Comparison of ENCODE assay signal across 19 cellular contexts in the genomic region with DNA sequence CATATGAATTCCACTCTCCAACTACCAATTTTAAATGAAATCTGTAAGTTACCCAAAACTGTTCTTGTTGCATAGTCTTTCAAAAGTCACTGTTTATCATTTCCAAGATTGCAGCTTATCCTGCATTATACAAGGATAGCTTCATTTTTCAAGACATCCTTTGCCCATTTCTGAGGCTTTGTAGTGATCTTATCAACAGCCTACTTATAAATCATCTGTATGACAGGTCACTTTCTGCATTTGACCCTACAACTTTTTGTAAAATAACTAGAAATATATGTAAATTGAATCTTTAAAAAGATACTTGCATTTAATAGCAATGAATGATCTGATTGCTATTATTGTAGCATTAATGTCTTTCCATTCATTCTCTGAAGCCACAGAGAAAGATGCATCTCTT.
DNase-seq lines count a peak whose midpoint lies in the region; ATAC-seq, FAIRE-seq and TF ChIP-seq lines count a peak whose summit lies in the region.
"Had no signal": no experiment of that assay in that cellular context is flagged by ENCODE, and none has a peak within 500 bp of the region (broad histone marks: within the 10 kb centered on the region; RNA-seq: fewer than 3 reads in every experiment).

No MANE protein-coding gene starts in this region.

- no peak for TF ChIP-seq POLR2A in HCT116 (IDR thresholded peaks at IDR 0.05; ENCODE audit: borderline replicate concordance, extremely low read depth, insufficient read depth, insufficient read length)
- TF ChIP-seq POLR2A in K562 (conservative IDR thresholded peaks at IDR 0.05) = no peak

- no peak for ATAC-seq in HCT116
- no peak for ATAC-seq in K562
- ATAC-seq in HG02759 (IDR thresholded peaks at IDR 0.05; ENCODE audit: unreplicated experiment) = no peak
- ATAC-seq in GM18868 (IDR thresholded peaks at IDR 0.05; ENCODE audit: unreplicated experiment) = no peak
- ATAC-seq: CD8-positive, alpha-beta T cell; GM23338 had no signal

- peak overlapping the region; percentile 2; the same call in 1 of the 2 replicates for H3K27ac ChIP-seq in HCT116 (ENCODE audit: low read depth, low read length)
- H3K27ac ChIP-seq in K562 (ENCODE audit: extremely low read depth, low read depth, low read length) = no peak overlapping the region
- H3K27ac ChIP-seq in small intestine (ENCODE audit: low read depth in 1 of 2, low read length in 1 of 2) = no peak overlapping the region
- H3K27ac ChIP-seq: 22Rv1; BLaER1 treated with 17β-estradiol and CSF1 and Interleukin-3, amounts not matched to agents 10 nM and 100 nM; KMS-11 had no signal

- H3K4me1 ChIP-seq in HCT116 (ENCODE audit: control insufficient read depth in 1 of 2, insufficient read depth in 2 of 2, low read length in 2 of 2) (peaks cover 36 to 93% of the 10 kb centered on the region in 2 experiments), K562 (replicated peaks in 1 of 2; ENCODE audit: control insufficient read depth in 2 of 2, insufficient read depth in 2 of 2, low read length in 2 of 2) (no peaks in the 10 kb centered on the region; a peak in 1 of 5 replicates), small intestine (ENCODE audit: control insufficient read depth in 2 of 2, insufficient read depth in 1 of 2, low read depth in 1 of 2, low read length in 1 of 2) (no peaks in the 10 kb centered on the region)
- H3K4me1 ChIP-seq: BLaER1 treated with 17β-estradiol and CSF1 and Interleukin-3, amounts not matched to agents 10 nM and 100 nM had no signal

- peaks cover 4% of the 10 kb centered on the region; the same call in 1 of the 2 replicates for H3K79me2 ChIP-seq in HCT116 (ENCODE audit: insufficient read depth, low read length)
- no peaks in the 10 kb centered on the region for H3K79me2 ChIP-seq in K562 (ENCODE audit: control insufficient read depth, insufficient read depth, low read length)

- RAD21 ChIA-PET in HCT116 (lab: Charles Lee; ENCODE audit: low non-redundant PET in 1 of 2, low total read pairs in 2 of 2, uncharacterized antibody in 2 of 2, unreplicated experiment in 2 of 2) = no interaction called here

- H2AFZ ChIP-seq in HCT116 (ENCODE audit: low read depth, low read length, poor library complexity, severe bottlenecking) (no peak overlapping the region), K562 (ENCODE audit: low read depth, low read length) (no peak overlapping the region)
- H2AFZ ChIP-seq: GM23338 had no signal

- H4K20me1 ChIP-seq in HCT116 (ENCODE audit: insufficient read depth) (no peaks in the 10 kb centered on the region), K562 (replicated peaks; ENCODE audit: control insufficient read depth, insufficient read depth, low read length) (no peaks in the 10 kb centered on the region)
- H4K20me1 ChIP-seq: BLaER1 treated with 17β-estradiol and CSF1 and Interleukin-3, amounts not matched to agents 10 nM and 100 nM had no signal

- H3K4me2 ChIP-seq in HCT116 (ENCODE audit: low read length) (peak overlapping the region; percentile 16; the same call in 1 of the 2 replicates), K562 (ENCODE audit: insufficient read depth, low read length) (no peak overlapping the region)
- H3K4me2 ChIP-seq: BLaER1 treated with 17β-estradiol and CSF1 and Interleukin-3, amounts not matched to agents 10 nM and 100 nM; GM23338; KMS-11 had no signal

- BruUV-seq in HCT116 (replicated peaks; lab: Mats Ljungman, UMichigan) (no TSS peak), K562 (replicated peaks; lab: Mats Ljungman, UMichigan) (no TSS peak)

- POLR2A ChIA-PET in HCT116 (lab: Charles Lee) = no interaction called here
- POLR2A ChIA-PET in K562 (lab: Yijun Ruan, JAX) = no interaction called here

- CTCF ChIA-PET in HCT116 (lab: Charles Lee) (no interaction called here), K562 (lab: Yijun Ruan, JAX; ENCODE audit: low intra/inter-chr PET ratio) (no interaction called here)

- no peaks in the 10 kb centered on the region for H3K9me2 ChIP-seq in HCT116 (ENCODE audit: insufficient read depth)

- no peak for TF ChIP-seq RAD21 in HCT116 (IDR thresholded peaks at IDR 0.05; ENCODE audit: low read depth)
- no peak for TF ChIP-seq RAD21 in K562 (CRISPR knock-in tag; conservative IDR thresholded peaks at IDR 0.05 in 1 of 2, IDR thresholded peaks at IDR 0.05 in 1 of 2)

- in situ Hi-C loops in K562 (cut with MboI) = no loop called here

- FAIRE-seq in A204.1 (lab: Jason Lieb, UNC) = peak; percentile 44
- FAIRE-seq in K562 (lab: Jason Lieb, UNC) = no peak
- FAIRE-seq in small intestine (lab: Jason Lieb, UNC) = peak; percentile 51
- FAIRE-seq: G401.6, GM12892, GM18507, H54 had no signal

- H3K36me3 ChIP-seq in HCT116 (ENCODE audit: control insufficient read depth in 1 of 2, insufficient read depth in 2 of 2, low read length in 2 of 2) (peaks cover 0 to 8% of the 10 kb centered on the region in 2 experiments; a peak in 1 of 4 replicates), K562 (ENCODE audit: control insufficient read depth, insufficient read depth, low read length) (no peaks in the 10 kb centered on the region), small intestine (ENCODE audit: control insufficient read depth in 2 of 2, insufficient read depth in 2 of 2, low read length in 2 of 2) (peaks cover 0 to 2% of the 10 kb centered on the region in 2 donors)

- H3K4me3 ChIP-seq in HCT116 (replicated peaks in 1 of 2; ENCODE audit: low read depth in 1 of 2, low read length in 2 of 2) (no peak overlapping the region), K562 (no peak overlapping the region), small intestine (ENCODE audit: low read depth in 1 of 2, low read length in 2 of 2) (no peak overlapping the region)
- H3K4me3 ChIP-seq: BLaER1 treated with 17β-estradiol and CSF1 and Interleukin-3, amounts not matched to agents 10 nM and 100 nM; GM23338 had no signal

- DNase-seq in HCT116 (ENCODE audit: low read depth, low spot score) (no peak), K562 (ENCODE audit: extremely low read depth in 1 of 4, low spot score in 3 of 4) (no peak), small intestine (no peak), DMS53 (lab: John Stamatoyannopoulos, UW) (no peak)
- DNase-seq: Calu3; CD8-positive, alpha-beta T cell; DMS 273 treated with DMSO at 0.1 percent for 48 hours; HCEC 1CT had no signal

- no peaks in the 10 kb centered on the region for H3K9me1 ChIP-seq in K562 (ENCODE audit: control insufficient read depth, insufficient read depth, low read length)

- no peaks in the 10 kb centered on the region for H3K27me3 ChIP-seq in HCT116 (ENCODE audit: insufficient read depth, low read length)
- no peaks in the 10 kb centered on the region for H3K27me3 ChIP-seq in K562 (ENCODE audit: control insufficient read depth in 2 of 2, insufficient read depth in 2 of 2, low read length in 2 of 2)
- no peaks in the 10 kb centered on the region for H3K27me3 ChIP-seq in small intestine (ENCODE audit: control insufficient read depth in 2 of 2, insufficient read depth in 2 of 2, low read length in 2 of 2)
- H3K27me3 ChIP-seq: BLaER1 treated with 17β-estradiol and CSF1 and Interleukin-3, amounts not matched to agents 10 nM and 100 nM had no signal

- H3K9ac ChIP-seq in HCT116 (ENCODE audit: low read length) = no peak overlapping the region
- no peak overlapping the region for H3K9ac ChIP-seq in K562 (ENCODE audit: insufficient read depth in 1 of 2, low read depth in 2 of 2, low read length in 2 of 2)
- H3K9ac ChIP-seq: BLaER1 treated with 17β-estradiol and CSF1 and Interleukin-3, amounts not matched to agents 10 nM and 100 nM; KMS-11 had no signal

- intact Hi-C loops in HCT116 (cut with micrococcal nuclease) = loop anchor here (5.0 kb wide), 2 partner anchors 91 to 106 kb away; no protein-coding TSS in a partner anchor
- intact Hi-C loops in K562 (cut with micrococcal nuclease) = no loop called here

- no peaks in the 10 kb centered on the region for H3K9me3 ChIP-seq in HCT116 (ENCODE audit: control insufficient read depth in 1 of 2, insufficient read depth in 1 of 2, low read depth in 1 of 2, low read length in 2 of 2)
- H3K9me3 ChIP-seq in K562 (replicated peaks; ENCODE audit: control insufficient read depth, insufficient read depth, low read depth, low read length) = no peaks in the 10 kb centered on the region
- no peaks in the 10 kb centered on the region for H3K9me3 ChIP-seq in small intestine (ENCODE audit: control insufficient read depth, low read depth)
- H3K9me3 ChIP-seq: BLaER1 treated with 17β-estradiol and CSF1 and Interleukin-3, amounts not matched to agents 10 nM and 100 nM had no signal

- no peak for TF ChIP-seq CTCF in HCT116 (IDR thresholded peaks at IDR 0.05 in 2 of 3, conservative IDR thresholded peaks at IDR 0.05 in 1 of 3; ENCODE audit: borderline replicate concordance in 1 of 3, insufficient read depth in 1 of 3, low read depth in 2 of 3, low read length in 2 of 3)
- no peak for TF ChIP-seq CTCF in K562 (IDR thresholded peaks at IDR 0.05 in 2 of 3, conservative IDR thresholded peaks at IDR 0.05 in 1 of 3; ENCODE audit: insufficient read depth in 2 of 3, low read depth in 1 of 3, low read length in 3 of 3)

- TF ChIP-seq EP300 in K562 (IDR thresholded peaks at IDR 0.05; ENCODE audit: low read length) = no peak

TF ChIP-seq in HCT116, 20 proteins besides CTCF, POLR2A, EP300 and RAD21:
- no peak for TF ChIP-seq CEBPB (IDR thresholded peaks at IDR 0.05; ENCODE audit: low read depth)

TF ChIP-seq in K562, 482 proteins besides CTCF, POLR2A, EP300 and RAD21 (continues in another document):
- TF ChIP-seq ZC3H11A (IDR thresholded peaks at IDR 0.05; ENCODE audit: low read depth, low read length) = no peak
- TF ChIP-seq PTTG1 (tag; IDR thresholded peaks at IDR 0.05; ENCODE audit: low read depth) = no peak
- TF ChIP-seq, protein P1, sequence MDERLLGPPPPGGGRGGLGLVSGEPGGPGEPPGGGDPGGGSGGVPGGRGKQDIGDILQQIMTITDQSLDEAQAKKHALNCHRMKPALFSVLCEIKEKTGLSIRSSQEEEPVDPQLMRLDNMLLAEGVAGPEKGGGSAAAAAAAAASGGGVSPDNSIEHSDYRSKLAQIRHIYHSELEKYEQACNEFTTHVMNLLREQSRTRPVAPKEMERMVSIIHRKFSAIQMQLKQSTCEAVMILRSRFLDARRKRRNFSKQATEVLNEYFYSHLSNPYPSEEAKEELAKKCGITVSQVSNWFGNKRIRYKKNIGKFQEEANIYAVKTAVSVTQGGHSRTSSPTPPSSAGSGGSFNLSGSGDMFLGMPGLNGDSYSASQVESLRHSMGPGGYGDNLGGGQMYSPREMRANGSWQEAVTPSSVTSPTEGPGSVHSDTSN (CRISPR knock-in tag; IDR thresholded peaks at IDR 0.05; ENCODE audit: low read depth) = no peak
- TF ChIP-seq, protein P1 (tag; conservative IDR thresholded peaks at IDR 0.05; ENCODE audit: low read depth) = peak; percentile 70
- TF ChIP-seq MEIS2 (IDR thresholded peaks at IDR 0.05; ENCODE audit: partially characterized antibody) = peak; percentile 72
